Comparison of ENCODE assay signal across 8 cellular contexts in the genomic region with DNA sequence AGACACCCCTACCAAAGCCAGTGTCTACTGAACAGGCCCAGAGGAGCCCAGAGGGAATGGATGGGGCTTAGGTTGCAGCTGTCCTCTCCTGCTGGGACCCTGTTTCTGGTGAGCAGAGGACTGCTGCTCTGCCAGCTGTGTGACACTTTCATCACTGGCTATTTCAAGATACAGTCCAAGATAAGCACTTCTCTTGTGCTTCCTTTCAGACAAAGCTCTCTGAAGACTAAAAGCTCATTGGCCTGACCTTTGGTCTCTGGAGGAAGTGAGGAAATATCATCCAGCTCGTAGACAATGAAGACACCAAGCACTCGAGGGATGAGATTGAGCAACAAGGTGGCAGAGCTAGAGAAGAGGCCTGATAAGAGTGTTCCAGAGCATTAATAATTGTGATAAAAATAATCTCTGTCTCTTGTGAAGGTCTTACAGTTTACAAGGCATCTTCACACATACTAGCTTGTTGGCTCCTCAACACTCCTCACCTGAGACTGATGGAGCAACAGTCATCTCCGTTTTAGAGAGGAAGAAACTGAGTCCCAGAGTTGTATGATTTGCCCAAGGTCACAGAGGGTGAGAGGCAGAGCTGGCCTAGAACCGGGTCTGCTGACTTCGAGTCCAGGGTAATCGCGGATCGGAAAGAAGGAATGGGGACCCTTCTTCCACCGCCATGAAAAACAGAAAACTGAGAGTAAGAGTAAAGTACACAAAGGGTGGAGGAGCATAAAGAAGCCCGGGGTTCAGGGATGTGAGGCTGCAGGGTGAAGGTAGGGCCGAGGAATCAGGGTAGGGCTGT. TPM values are rescaled to one million over a fixed set of nuclear protein-coding genes. Genes with fewer than 3 reads are reported as not detected.
DNase-seq lines count a peak whose midpoint lies in the region; ATAC-seq and TF ChIP-seq lines count a peak whose summit lies in the region.

No MANE protein-coding gene starts in this region.

- ATAC-seq in WTC11 (no peak), omental fat pad (ENCODE audit: low FRiP score) (peak; percentile 13), GM21723 (IDR thresholded peaks at IDR 0.05; ENCODE audit: unreplicated experiment) (no peak)

- H3K27me3 Mint-ChIP-seq in IgD-negative memory B cell, result peaks cover 2% of the 10 kb centered on the region
- H3K27me3 Mint-ChIP-seq in WTC11 (ENCODE audit: low read depth), result no peaks in the 10 kb centered on the region

- peaks cover 12 to 21% (median 16%) of the 10 kb centered on the region in 3 donors for H3K4me1 Mint-ChIP-seq in IgD-negative memory B cell
- peaks cover 25% of the 10 kb centered on the region for H3K4me1 Mint-ChIP-seq in WTC11

- H3K36me3 Mint-ChIP-seq in IgD-negative memory B cell (peaks cover 3% of the 10 kb centered on the region), WTC11 (no peaks in the 10 kb centered on the region)

- TF ChIP-seq CTCF in WTC11 (IDR thresholded peaks at IDR 0.05) (no peak), omental fat pad (IDR thresholded peaks at IDR 0.05) (no peak)

- H3K4me3 Mint-ChIP-seq in IgD-negative memory B cell (peak overlapping the region; percentile 94 to 97 (median 95)), WTC11 (peak overlapping the region; percentile 90)

- no peaks in the 10 kb centered on the region for H3K9me3 Mint-ChIP-seq in IgD-negative memory B cell
- H3K9me3 Mint-ChIP-seq in WTC11, result no peaks in the 10 kb centered on the region

- H3K27ac Mint-ChIP-seq in IgD-negative memory B cell (peak overlapping the region; percentile 90 to 97 (median 92)), WTC11 (peak overlapping the region; percentile 59)

- POLR2A ChIA-PET in WTC11 (lab: Charles Lee), result interaction anchor here (0.7 to 1.7 kb wide), 5 partner anchors 9 to 102 kb away, joined by 3 to 5 read pairs (median 4); a partner anchor contains a TSS

- CTCF ChIA-PET in WTC11 (lab: Charles Lee), result interaction anchor here (0.6 to 5.4 kb wide), 40 partner anchors 8 to 252 kb away, joined by 3 to 112 read pairs (median 4); a partner anchor contains a TSS

- DNase-seq in EH (ENCODE audit: low read depth), result peak; percentile 76
- DNase-seq in WTC11 (ENCODE audit: low spot score), result no peak
- peak; percentile 24 for DNase-seq in germinal center (ENCODE audit: low spot score)
- no peak for DNase-seq in omental fat pad (ENCODE audit: low spot score)
- DNase-seq in NCI-H1048 (lab: John Stamatoyannopoulos, UW), result no peak
- DNase-seq in NK-92 treated with Interleukin-12 subunit alpha and Interleukin-12 subunit beta, amount 100 ng/mL, for 24 hours (lab: John Stamatoyannopoulos, UW), result no peak

TF ChIP-seq in WTC11, 78 proteins besides CTCF, POLR2A, EP300 and RAD21:
- TF ChIP-seq JUN (CRISPR knock-in tag; IDR thresholded peaks at IDR 0.05) (no peak), TEAD1 (CRISPR knock-in tag; IDR thresholded peaks at IDR 0.05) (no peak), ZNF121 (CRISPR knock-in tag; IDR thresholded peaks at IDR 0.05) (no peak), RORB (CRISPR knock-in tag; IDR thresholded peaks at IDR 0.05) (no peak), NFYB (CRISPR knock-in tag; conservative IDR thresholded peaks at IDR 0.05; ENCODE audit: low read depth) (no peak), ETV6 (CRISPR knock-in tag; IDR thresholded peaks at IDR 0.05) (no peak), FOXK1 (CRISPR knock-in tag; IDR thresholded peaks at IDR 0.05) (no peak), NR2C2 (CRISPR knock-in tag; IDR thresholded peaks at IDR 0.05) (no peak)
- TF ChIP-seq, protein P1, sequence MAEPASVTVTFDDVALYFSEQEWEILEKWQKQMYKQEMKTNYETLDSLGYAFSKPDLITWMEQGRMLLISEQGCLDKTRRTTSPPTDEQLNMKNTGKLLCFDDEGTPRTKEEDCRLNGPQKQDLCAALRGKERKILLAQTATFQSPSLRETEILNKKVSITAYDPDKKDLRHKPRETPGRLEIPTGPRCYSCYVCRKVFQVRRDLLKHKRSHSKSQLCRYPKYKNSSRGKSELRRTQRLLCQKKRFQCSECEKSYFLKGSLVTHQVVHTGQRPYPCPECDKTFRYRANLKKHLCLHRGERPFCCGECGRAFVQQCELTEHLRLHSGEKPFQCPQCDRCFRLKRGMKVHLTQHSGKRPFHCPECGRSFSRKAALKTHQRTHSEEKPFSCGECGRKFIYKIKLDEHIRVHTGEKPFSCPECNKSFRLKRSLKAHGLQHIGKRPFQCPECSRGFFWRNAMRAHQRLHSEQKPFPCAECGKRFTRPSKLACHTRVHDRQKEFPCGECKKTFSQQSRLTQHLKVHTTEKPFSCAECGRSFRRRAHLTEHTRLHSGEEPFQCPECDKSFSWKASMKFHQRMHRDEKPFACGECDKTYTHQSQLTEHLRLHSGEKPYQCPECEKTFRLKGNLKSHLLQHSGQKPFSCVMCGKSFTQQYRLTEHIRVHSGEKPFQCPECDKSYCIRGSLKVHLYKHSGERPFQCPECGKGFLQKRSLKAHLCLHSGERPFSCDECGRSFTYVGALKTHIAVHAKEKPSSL (CRISPR knock-in tag; conservative IDR thresholded peaks at IDR 0.05), result no peak
- TF ChIP-seq, protein P2, sequence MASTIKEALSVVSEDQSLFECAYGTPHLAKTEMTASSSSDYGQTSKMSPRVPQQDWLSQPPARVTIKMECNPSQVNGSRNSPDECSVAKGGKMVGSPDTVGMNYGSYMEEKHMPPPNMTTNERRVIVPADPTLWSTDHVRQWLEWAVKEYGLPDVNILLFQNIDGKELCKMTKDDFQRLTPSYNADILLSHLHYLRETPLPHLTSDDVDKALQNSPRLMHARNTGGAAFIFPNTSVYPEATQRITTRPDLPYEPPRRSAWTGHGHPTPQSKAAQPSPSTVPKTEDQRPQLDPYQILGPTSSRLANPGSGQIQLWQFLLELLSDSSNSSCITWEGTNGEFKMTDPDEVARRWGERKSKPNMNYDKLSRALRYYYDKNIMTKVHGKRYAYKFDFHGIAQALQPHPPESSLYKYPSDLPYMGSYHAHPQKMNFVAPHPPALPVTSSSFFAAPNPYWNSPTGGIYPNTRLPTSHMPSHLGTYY (CRISPR knock-in tag; IDR thresholded peaks at IDR 0.05), result no peak
- TF ChIP-seq, protein P3, sequence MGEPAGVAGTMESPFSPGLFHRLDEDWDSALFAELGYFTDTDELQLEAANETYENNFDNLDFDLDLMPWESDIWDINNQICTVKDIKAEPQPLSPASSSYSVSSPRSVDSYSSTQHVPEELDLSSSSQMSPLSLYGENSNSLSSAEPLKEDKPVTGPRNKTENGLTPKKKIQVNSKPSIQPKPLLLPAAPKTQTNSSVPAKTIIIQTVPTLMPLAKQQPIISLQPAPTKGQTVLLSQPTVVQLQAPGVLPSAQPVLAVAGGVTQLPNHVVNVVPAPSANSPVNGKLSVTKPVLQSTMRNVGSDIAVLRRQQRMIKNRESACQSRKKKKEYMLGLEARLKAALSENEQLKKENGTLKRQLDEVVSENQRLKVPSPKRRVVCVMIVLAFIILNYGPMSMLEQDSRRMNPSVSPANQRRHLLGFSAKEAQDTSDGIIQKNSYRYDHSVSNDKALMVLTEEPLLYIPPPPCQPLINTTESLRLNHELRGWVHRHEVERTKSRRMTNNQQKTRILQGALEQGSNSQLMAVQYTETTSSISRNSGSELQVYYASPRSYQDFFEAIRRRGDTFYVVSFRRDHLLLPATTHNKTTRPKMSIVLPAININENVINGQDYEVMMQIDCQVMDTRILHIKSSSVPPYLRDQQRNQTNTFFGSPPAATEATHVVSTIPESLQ (CRISPR knock-in tag; IDR thresholded peaks at IDR 0.05), result no peak
TF ChIP-seq in WTC11: peak in this region for 0.

RNA-seq across cellular contexts. Expression of a gene that starts 0.7 kb away (rescaled TPM):
- 8.6 TPM for polyA plus RNA-seq in IgD-negative memory B cell
- total RNA-seq in WTC11 (2021) (9.4 to 11.8 TPM (median 11.5 TPM) in 3 replicates), omental fat pad (1 to 10 TPM; 5.3 to 9.8 (median 8.2) TPM)

RNA-seq across cellular contexts. Expression of a gene that starts 24.4 kb away (rescaled TPM):
- not detected for polyA plus RNA-seq in IgD-negative memory B cell
- total RNA-seq in WTC11 (2021), result 1.3 to 2.1 TPM (median 1.9 TPM) in 3 replicates
- total RNA-seq in omental fat pad, result under 1 TPM in 1 of 4 donors, not detected in 3; 0.65 TPM

RNA-seq across cellular contexts. Expression of a gene that starts 48.8 kb away (rescaled TPM):
- not detected for polyA plus RNA-seq in IgD-negative memory B cell
- 0.15 to 0.41 TPM (median 0.41 TPM) in 3 replicates for total RNA-seq in WTC11 (2021)
- 1 to 10 TPM in 1 of 4 donors, under 1 TPM in 1, not detected in 2; 0.36 to 1.7 TPM for total RNA-seq in omental fat pad

Comparison
In these comparisons a context has a peak if more than half of its experiments do, and no peak if none do; other contexts are left out.
1. DNase-seq: peak in EH (single experiment) and germinal center (single experiment); none in WTC11 (single experiment), omental fat pad (single experiment), NCI-H1048 (single experiment) and NK-92 treated with Interleukin-12 subunit alpha and Interleukin-12 subunit beta, amount 100 ng/mL, for 24 hours (single experiment).